In the genomic region with DNA sequence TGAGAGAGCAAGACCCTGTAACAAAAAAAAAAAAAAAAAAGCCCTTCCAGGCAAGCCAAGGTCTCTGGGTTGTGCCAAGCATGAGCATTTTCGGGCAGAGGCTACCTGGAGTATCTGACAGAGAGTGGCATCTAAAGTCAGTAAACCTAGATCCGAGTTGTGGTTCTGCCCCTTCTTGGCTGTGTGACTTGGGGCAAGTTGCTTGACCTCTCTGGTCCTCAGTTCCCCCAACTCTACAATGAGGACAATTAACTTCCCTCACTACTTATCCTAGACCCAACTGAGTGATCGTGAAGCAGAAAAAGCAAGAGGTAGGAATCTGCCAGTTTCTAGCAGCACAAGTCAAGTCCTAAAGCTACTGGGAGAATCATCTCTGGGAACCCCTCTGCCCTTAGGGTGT, we compare ENCODE assay signal across 3 cellular contexts.
TF ChIP-seq lines count a peak whose summit lies in the region.

No MANE protein-coding gene starts in this region.

TF ChIP-seq in A549, 52 proteins besides CTCF, POLR2A, EP300 and RAD21:
- TF ChIP-seq CHD2 (IDR thresholded peaks at IDR 0.05; ENCODE audit: low read length, partially characterized antibody) (no peak), ZFP36 (IDR thresholded peaks at IDR 0.05; ENCODE audit: borderline replicate concordance, partially characterized antibody) (peak; percentile 24)

TF ChIP-seq in HEK293, 187 proteins besides CTCF, POLR2A, EP300 and RAD21:
- TF ChIP-seq, protein P1, sequence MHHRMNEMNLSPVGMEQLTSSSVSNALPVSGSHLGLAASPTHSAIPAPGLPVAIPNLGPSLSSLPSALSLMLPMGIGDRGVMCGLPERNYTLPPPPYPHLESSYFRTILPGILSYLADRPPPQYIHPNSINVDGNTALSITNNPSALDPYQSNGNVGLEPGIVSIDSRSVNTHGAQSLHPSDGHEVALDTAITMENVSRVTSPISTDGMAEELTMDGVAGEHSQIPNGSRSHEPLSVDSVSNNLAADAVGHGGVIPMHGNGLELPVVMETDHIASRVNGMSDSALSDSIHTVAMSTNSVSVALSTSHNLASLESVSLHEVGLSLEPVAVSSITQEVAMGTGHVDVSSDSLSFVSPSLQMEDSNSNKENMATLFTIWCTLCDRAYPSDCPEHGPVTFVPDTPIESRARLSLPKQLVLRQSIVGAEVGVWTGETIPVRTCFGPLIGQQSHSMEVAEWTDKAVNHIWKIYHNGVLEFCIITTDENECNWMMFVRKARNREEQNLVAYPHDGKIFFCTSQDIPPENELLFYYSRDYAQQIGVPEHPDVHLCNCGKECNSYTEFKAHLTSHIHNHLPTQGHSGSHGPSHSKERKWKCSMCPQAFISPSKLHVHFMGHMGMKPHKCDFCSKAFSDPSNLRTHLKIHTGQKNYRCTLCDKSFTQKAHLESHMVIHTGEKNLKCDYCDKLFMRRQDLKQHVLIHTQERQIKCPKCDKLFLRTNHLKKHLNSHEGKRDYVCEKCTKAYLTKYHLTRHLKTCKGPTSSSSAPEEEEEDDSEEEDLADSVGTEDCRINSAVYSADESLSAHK (tag by site-specific recombination; IDR thresholded peaks at IDR 0.05) = no peak
- peak; percentile 56; the same call in 1 of the 2 replicates for TF ChIP-seq ZNF768 (tag by site-specific recombination; IDR thresholded peaks at IDR 0.05)

TF ChIP-seq in K562, 482 proteins besides CTCF, POLR2A, EP300 and RAD21:
- TF ChIP-seq ZNF3 (CRISPR knock-in tag; IDR thresholded peaks at IDR 0.05) = no peak
- TF ChIP-seq ZFP36 (IDR thresholded peaks at IDR 0.05; ENCODE audit: low read depth, low read length, partially characterized antibody) = peak; percentile 82
- no peak for TF ChIP-seq TRIM24 (IDR thresholded peaks at IDR 0.05)
- TF ChIP-seq KDM1A (IDR thresholded peaks at IDR 0.05) = peak in 1 of 2 experiments; percentile 44; a peak in 1 of 4 replicates
- peak; percentile 89 for TF ChIP-seq RBM25 (IDR thresholded peaks at IDR 0.05; ENCODE audit: low read depth, low read length, severe bottlenecking)
- peak; percentile 54; the same call in 1 of the 2 replicates for TF ChIP-seq BCOR (IDR thresholded peaks at IDR 0.05)
